ENCODE assay signal across 8 cellular contexts in the genomic region with DNA sequence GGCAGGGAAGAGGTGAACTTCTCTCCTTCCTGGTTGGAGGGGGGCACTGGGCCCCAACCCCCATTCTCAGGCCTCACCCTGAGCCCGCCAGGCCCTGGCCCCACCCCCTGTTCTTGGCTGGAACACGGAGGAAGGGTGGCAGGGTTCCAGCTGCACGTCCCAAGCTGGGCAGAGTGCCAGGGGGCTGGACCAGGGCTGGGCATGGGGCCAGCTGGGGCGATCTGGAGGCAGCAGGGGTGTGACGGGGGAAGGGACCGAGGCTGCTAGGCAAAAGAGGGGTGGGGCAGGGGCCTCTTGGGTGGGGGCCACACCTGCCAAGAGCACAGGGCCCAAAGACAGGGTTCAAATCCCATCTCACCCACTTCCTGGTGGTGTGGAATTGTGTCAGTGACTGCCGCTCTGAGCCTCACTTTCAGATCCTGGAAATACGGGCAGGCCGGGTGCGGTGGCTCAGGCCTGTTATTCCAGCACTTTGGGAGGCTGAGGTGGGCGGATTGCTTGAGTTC. TPM values are rescaled to one million over a fixed set of nuclear protein-coding genes. Genes with fewer than 3 reads are reported as not detected.
DNase-seq lines count a peak whose midpoint lies in the region; ATAC-seq, FAIRE-seq and TF ChIP-seq lines count a peak whose summit lies in the region.

No MANE protein-coding gene starts in this region.

- no peaks in the 10 kb centered on the region for H3K4me1 Mint-ChIP-seq in activated T-cell treated with anti-CD3 and anti-CD28 coated beads, Interleukin-2, amount 50 U/mL, for 24 hours (ENCODE audit: low read depth)

- intact Hi-C loops in colonic mucosa (cut with DNase I): no loop called here
- intact Hi-C loops in HepG2 (cut with micrococcal nuclease; ENCODE audit: unreplicated experiment): no loop called here
- intact Hi-C loops in transverse colon (cut with DNase I; ENCODE audit: low total_unique reads): no loop called here

- no peaks in the 10 kb centered on the region for H3K79me2 ChIP-seq in HepG2 (ENCODE audit: insufficient read depth, low read length)

- BruUV-seq in HepG2 (replicated peaks; lab: Mats Ljungman, UMichigan): no TSS peak

- H3K4me3 ChIP-seq in HAP-1 (no peak overlapping the region), colonic mucosa (no peak overlapping the region), HepG2 (replicated peaks in 1 of 3; ENCODE audit: insufficient read depth in 1 of 3, low read depth in 2 of 3, low read length in 3 of 3) (0 out of 6 replicates have a peak overlapping the region, but pooled peaks of 1 of the 3 experiments have one; percentile 6), transverse colon (peak overlapping the region in 3 of 4 donors; percentile 30 to 51 (median 36))

- in situ Hi-C loops in HAP-1 (cut with MboI; ENCODE audit: low sequenced_read_pairs) (no loop called here), HepG2 (cut with HindIII; ENCODE audit: extremely low pct_ligation_motif_present, low pct_unique_long_range_greater_than_20kb) (loop anchor here (5.0 kb wide), 1 partner anchor 188 kb away; no protein-coding TSS in a partner anchor), transverse colon (cut with MboI; ENCODE audit: low pct_ligation_motif_present in 1 of 4, low pct_unique_long_range_greater_than_20kb in 1 of 4, low sequenced_read_pairs in 3 of 4) (loop anchor here in 1 of 4 donors (25.0 kb wide), 1 partner anchor 188 kb away; a partner anchor contains a TSS)

- peak overlapping the region; percentile 74 for H3K27ac ChIP-seq in colonic mucosa
- no peak overlapping the region for H3K27ac ChIP-seq in HepG2 (ENCODE audit: extremely low read length, insufficient read depth, low read length)
- H3K27ac ChIP-seq in transverse colon: peak overlapping the region; percentile 88 to 95 (median 93)

- no peak for TF ChIP-seq RAD21 in HepG2 (CRISPR knock-in tag; IDR thresholded peaks at IDR 0.05)

- WGBS in HepG2 (ENCODE audit: low lambda C conversion rate): 36% methylated on average over 5 of the region's 11 CpGs
- 9% methylated on average over 11 of the region's 11 CpGs; no CpG with 5 or more reads in 1 of the 2 donors for WGBS in transverse colon (ENCODE audit: low coverage in 1 of 2), 2 donors

- peak overlapping the region; percentile 49 for H3K4me2 ChIP-seq in HepG2 (ENCODE audit: low read depth, low read length)

- H4K20me1 ChIP-seq in HepG2 (ENCODE audit: insufficient read depth, low read length): no peaks in the 10 kb centered on the region

- peak overlapping the region; percentile 58 to 74 for H3K9ac ChIP-seq in colonic mucosa (ENCODE audit: low read depth in 2 of 2, low read length in 2 of 2)
- no peak overlapping the region for H3K9ac ChIP-seq in HepG2 (ENCODE audit: insufficient read depth, low read depth, low read length)

- TF ChIP-seq EP300 in HepG2 (IDR thresholded peaks at IDR 0.05; ENCODE audit: low read depth in 2 of 2, low read length in 2 of 2) (0 out of 4 replicates have a peak, but pooled peaks of 1 of the 2 experiments have one; percentile 27), HepG2 (CRISPR knock-in tag; IDR thresholded peaks at IDR 0.05; ENCODE audit: borderline replicate concordance) (no peak), transverse colon (IDR thresholded peaks at IDR 0.05; ENCODE audit: low read depth) (peak; percentile 94)

- no peak overlapping the region for H3K27ac Mint-ChIP-seq in activated T-cell treated with anti-CD3 and anti-CD28 coated beads, Interleukin-2, amount 50 U/mL, for 24 hours

- H3K4me1 ChIP-seq in HAP-1: peaks cover 9% of the 10 kb centered on the region
- H3K4me1 ChIP-seq in colonic mucosa: peaks cover 14% of the 10 kb centered on the region
- H3K4me1 ChIP-seq in HepG2 (ENCODE audit: insufficient read depth, low read length): peaks cover 75% of the 10 kb centered on the region
- H3K4me1 ChIP-seq in transverse colon: peaks cover 50 to 75% (median 71%) of the 10 kb centered on the region in 4 donors

- H3K27me3 Mint-ChIP-seq in activated T-cell treated with anti-CD3 and anti-CD28 coated beads, Interleukin-2, amount 50 U/mL, for 24 hours: peaks cover 49% of the 10 kb centered on the region

- TF ChIP-seq CTCF in colonic mucosa (IDR thresholded peaks at IDR 0.05) (no peak), HepG2 (CRISPR knock-in tag; IDR thresholded peaks at IDR 0.05) (no peak), transverse colon (IDR thresholded peaks at IDR 0.05) (no peak)

- no peaks in the 10 kb centered on the region for H3K9me3 Mint-ChIP-seq in activated T-cell treated with anti-CD3 and anti-CD28 coated beads, Interleukin-2, amount 50 U/mL, for 24 hours

- ATAC-seq in HepG2 (peak; percentile 34), HG03045 (IDR thresholded peaks at IDR 0.05; ENCODE audit: unreplicated experiment) (no peak)

- TF ChIP-seq POLR2A in HepG2 (IDR thresholded peaks at IDR 0.05; ENCODE audit: insufficient read depth in 1 of 2, low read depth in 2 of 2, low read length in 2 of 2) (no peak), transverse colon (IDR thresholded peaks at IDR 0.05) (no peak)

- H3K9me3 ChIP-seq in HAP-1 (no peaks in the 10 kb centered on the region), colonic mucosa (no peaks in the 10 kb centered on the region), HepG2 (ENCODE audit: low read length) (no peaks in the 10 kb centered on the region), transverse colon (no peaks in the 10 kb centered on the region)

- H3K36me3 ChIP-seq in HAP-1 (replicated peaks) (no peaks in the 10 kb centered on the region), colonic mucosa (no peaks in the 10 kb centered on the region), HepG2 (replicated peaks in 1 of 2; ENCODE audit: control insufficient read depth in 1 of 2, insufficient read depth in 2 of 2, low read length in 2 of 2) (no peaks in the 10 kb centered on the region), transverse colon (no peaks in the 10 kb centered on the region)

- DNase-seq in HAP-1 (ENCODE audit: low spot score in 2 of 2): peak; percentile 42 to 87
- DNase-seq in NCI-H69 (lab: John Stamatoyannopoulos, UW): peak; percentile 97
- DNase-seq in colonic mucosa: peak; percentile 99
- DNase-seq in HepG2 (ENCODE audit: low spot score): peak; percentile 54
- peak; percentile 98 for DNase-seq in transverse colon
- no peak for DNase-seq in activated T-cell treated with anti-CD3 and anti-CD28 coated beads, Interleukin-2, amount 50 U/mL, for 24 hours
- no peak for DNase-seq in RKO (ENCODE audit: low spot score)

- no peaks in the 10 kb centered on the region for H3K36me3 Mint-ChIP-seq in activated T-cell treated with anti-CD3 and anti-CD28 coated beads, Interleukin-2, amount 50 U/mL, for 24 hours (ENCODE audit: low read depth)

- H3K27me3 ChIP-seq in HAP-1 (ENCODE audit: low read depth) (peaks cover 8% of the 10 kb centered on the region), colonic mucosa (no peaks in the 10 kb centered on the region), HepG2 (ENCODE audit: control insufficient read depth in 1 of 2, insufficient read depth in 2 of 2, low read length in 2 of 2) (peaks cover 0 to 6% of the 10 kb centered on the region in 2 experiments; a peak in 1 of 5 replicates), transverse colon (no peaks in the 10 kb centered on the region)

- no peak overlapping the region for H2AFZ ChIP-seq in HepG2 (ENCODE audit: low read length)

- CTCF ChIA-PET in HepG2 (lab: Yijun Ruan, JAX; ENCODE audit: low intra/inter-chr PET ratio, low total read pairs): no interaction called here

- POLR2A ChIA-PET in HepG2 (lab: Yijun Ruan, JAX): interaction anchor here (0.7 to 1.1 kb wide), 2 partner anchors 13 to 48 kb away, joined by 3 to 8 read pairs; no protein-coding TSS in a partner anchor

- FAIRE-seq in HepG2 (lab: Jason Lieb, UNC): no peak

- H3K4me3 Mint-ChIP-seq in activated T-cell treated with anti-CD3 and anti-CD28 coated beads, Interleukin-2, amount 50 U/mL, for 24 hours: no peak overlapping the region

RNA-seq across cellular contexts. Expression of a gene that starts 2.2 kb away (rescaled TPM):
- total RNA-seq in colonic mucosa (1 to 10 TPM; 5.7 to 7.1 TPM), HepG2 (2016; rRNA removed; fragmentation: Illumina TruSeq; extraction: Trizol) (0.09 TPM in 1 of 2 replicates, not detected in the other), transverse colon (100 to 1,000 TPM in 2 of 4 donors, 10 to 100 TPM in 2; 37.7 to 227 (median 97.5) TPM)
- not detected in 2 replicates for total RNA-seq in HepG2 (2016; cell fraction: cytosol; rRNA removed; fragmentation: Illumina TruSeq; extraction: Trizol; ENCODE audit: low read depth)
- total RNA-seq in HepG2 (2016; cell fraction: insoluble cytoplasmic fraction; rRNA removed; fragmentation: Illumina TruSeq; extraction: Trizol): not detected in 2 replicates
- not detected in 2 replicates for total RNA-seq in HepG2 (2016; cell fraction: membrane; rRNA removed; fragmentation: Illumina TruSeq; extraction: Trizol)
- not detected in 2 replicates for total RNA-seq in HepG2 (2016; cell fraction: nucleus; rRNA removed; fragmentation: Illumina TruSeq; extraction: Trizol)
- polyA plus RNA-seq in HepG2 (2011; rRNA removed): 0.22 and 0.38 TPM in 2 replicates
- polyA plus RNA-seq in HepG2 (2011; cell fraction: cytosol; rRNA removed): 0.13 and 0.36 TPM in 2 replicates
- 2.3 and 2.4 TPM in 2 replicates for polyA plus RNA-seq in HepG2 (2011; cell fraction: nucleus; rRNA removed)
- 1.6 and 4.3 TPM in 2 replicates for polyA plus RNA-seq in HepG2 (2012)
- polyA plus RNA-seq in HepG2 (2016; cell fraction: cytosol; fragmentation: Illumina TruSeq; extraction: Trizol; ENCODE audit: low read depth): not detected in 2 replicates
- not detected in 2 replicates for polyA plus RNA-seq in HepG2 (2016; cell fraction: insoluble cytoplasmic fraction; fragmentation: Illumina TruSeq; extraction: Trizol; ENCODE audit: low read depth)
- polyA plus RNA-seq in HepG2 (2016; cell fraction: membrane; fragmentation: Illumina TruSeq; extraction: Trizol; ENCODE audit: low read depth): not detected in 2 replicates
- polyA plus RNA-seq in HepG2 (2016; cell fraction: nucleus; fragmentation: Illumina TruSeq; extraction: Trizol; ENCODE audit: insufficient read depth, low read depth): 0.52 TPM in 1 of 2 replicates, not detected in the other
- polyA minus RNA-seq in HepG2 (2011; rRNA and poly(A)+ RNA removed; ENCODE audit: low replicate concordance): 0.72 and 0.87 TPM in 2 replicates
- 0.62 and 1.3 TPM in 2 replicates for polyA minus RNA-seq in HepG2 (2011; cell fraction: cytosol; rRNA and poly(A)+ RNA removed)
- polyA minus RNA-seq in HepG2 (2011; cell fraction: nucleus; rRNA and poly(A)+ RNA removed): 0.64 and 0.87 TPM in 2 replicates

RNA-seq across cellular contexts. Expression of a gene that starts 47.8 kb away (rescaled TPM):
- total RNA-seq in colonic mucosa (10 to 100 TPM; 46.0 to 87.5 TPM), HepG2 (2016; rRNA removed; fragmentation: Illumina TruSeq; extraction: Trizol) (38.2 and 41.6 TPM in 2 replicates), transverse colon (100 to 1,000 TPM in 1 of 4 donors, 10 to 100 TPM in 3; 78.8 to 132 (median 96.8) TPM)
- 6.6 and 9.3 TPM in 2 replicates for total RNA-seq in HepG2 (2016; cell fraction: cytosol; rRNA removed; fragmentation: Illumina TruSeq; extraction: Trizol; ENCODE audit: low read depth)
- total RNA-seq in HepG2 (2016; cell fraction: insoluble cytoplasmic fraction; rRNA removed; fragmentation: Illumina TruSeq; extraction: Trizol): 33.6 and 40.9 TPM in 2 replicates
- total RNA-seq in HepG2 (2016; cell fraction: membrane; rRNA removed; fragmentation: Illumina TruSeq; extraction: Trizol): 12.2 and 12.3 TPM in 2 replicates
- 31.3 and 44.2 TPM in 2 replicates for total RNA-seq in HepG2 (2016; cell fraction: nucleus; rRNA removed; fragmentation: Illumina TruSeq; extraction: Trizol)
- polyA plus RNA-seq in HepG2 (2011; rRNA removed): 67.9 and 68.5 TPM in 2 replicates
- 52.3 and 70.1 TPM in 2 replicates for polyA plus RNA-seq in HepG2 (2011; cell fraction: cytosol; rRNA removed)
- polyA plus RNA-seq in HepG2 (2011; cell fraction: nucleus; rRNA removed): 118 and 133 TPM in 2 replicates
- 33.2 and 36.7 TPM in 2 replicates for polyA plus RNA-seq in HepG2 (2012)
- 3.4 and 4.4 TPM in 2 replicates for polyA plus RNA-seq in HepG2 (2016; cell fraction: cytosol; fragmentation: Illumina TruSeq; extraction: Trizol; ENCODE audit: low read depth)
- polyA plus RNA-seq in HepG2 (2016; cell fraction: insoluble cytoplasmic fraction; fragmentation: Illumina TruSeq; extraction: Trizol; ENCODE audit: low read depth): 45.7 and 54.9 TPM in 2 replicates
- 6.8 and 8.2 TPM in 2 replicates for polyA plus RNA-seq in HepG2 (2016; cell fraction: membrane; fragmentation: Illumina TruSeq; extraction: Trizol; ENCODE audit: low read depth)
- 82.9 and 89.8 TPM in 2 replicates for polyA plus RNA-seq in HepG2 (2016; cell fraction: nucleus; fragmentation: Illumina TruSeq; extraction: Trizol; ENCODE audit: insufficient read depth, low read depth)
- 92.2 and 144 TPM in 2 replicates for polyA minus RNA-seq in HepG2 (2011; rRNA and poly(A)+ RNA removed; ENCODE audit: low replicate concordance)
- 26.7 and 26.9 TPM in 2 replicates for polyA minus RNA-seq in HepG2 (2011; cell fraction: cytosol; rRNA and poly(A)+ RNA removed)
- 63.0 and 66.9 TPM in 2 replicates for polyA minus RNA-seq in HepG2 (2011; cell fraction: nucleus; rRNA and poly(A)+ RNA removed)

Comparison
In these comparisons a context has a peak if more than half of its experiments do, and no peak if none do; other contexts are left out.
1. DNase-seq: peak in HAP-1 (2 of 2), NCI-H69 (single experiment), colonic mucosa (single experiment), HepG2 (single experiment) and transverse colon (single experiment); none in activated T-cell treated with anti-CD3 and anti-CD28 coated beads, Interleukin-2, amount 50 U/mL, for 24 hours (single experiment) and RKO (single experiment).
2. H3K4me3 ChIP-seq: peak in transverse colon (3 of 4); none in HAP-1 (single experiment) and colonic mucosa (single experiment).
3. RNA of a gene that starts 2.2 kb away (total RNA-seq): 37.7 to 227 TPM in transverse colon; 5.7 to 7.1 TPM in colonic mucosa and 0.09 TPM in HepG2; every median in the first group is over 4 times any median in the second.